16 cellular contexts compared by ENCODE assay signal in genomic region chr16:88431651-88432050, GRCh38. TPM values are rescaled to one million over a fixed set of nuclear protein-coding genes. Genes with fewer than 3 reads are reported as not detected.
DNase-seq lines count a peak whose midpoint lies in the region; ATAC-seq and TF ChIP-seq lines count a peak whose summit lies in the region.
"Had no signal": no experiment of that assay in that cellular context is flagged by ENCODE, and none has a peak within 500 bp of the region (broad histone marks: within the 10 kb centered on the region; RNA-seq: fewer than 3 reads in every experiment).

No MANE protein-coding gene starts in this region.

- H3K4me3 ChIP-seq in NT2/D1 (ENCODE audit: insufficient read length, low read depth) (no peak overlapping the region), coronary artery (peak overlapping the region; percentile 65)
- H3K4me3 ChIP-seq: hepatocyte had no signal

- peaks cover 4% of the 10 kb centered on the region for H3K27me3 Mint-ChIP-seq in activated T-cell treated with anti-CD3 and anti-CD28 coated beads, Interleukin-2, amount 50 U/mL, for 4 hours (ENCODE audit: low read depth)

- no peaks in the 10 kb centered on the region for H3K36me3 Mint-ChIP-seq in activated T-cell treated with anti-CD3 and anti-CD28 coated beads, Interleukin-2, amount 50 U/mL, for 4 hours (ENCODE audit: insufficient read depth)
- H3K36me3 Mint-ChIP-seq in stimulated activated effector memory CD8-positive, alpha-beta T cell treated with anti-CD3 and anti-CD28 coated beads, Interleukin-12 subunit alpha, Interleukin-12 subunit beta, amount 100 ng/mL, for 72 hours, result no peaks in the 10 kb centered on the region
- H3K36me3 Mint-ChIP-seq: mesothelial cell of epicardium had no signal

- no peaks in the 10 kb centered on the region for H3K9me3 ChIP-seq in NT2/D1 (ENCODE audit: insufficient read depth, low read length)

- H3K9me3 Mint-ChIP-seq in activated T-cell treated with anti-CD3 and anti-CD28 coated beads, Interleukin-2, amount 50 U/mL, for 4 hours, result no peaks in the 10 kb centered on the region
- no peaks in the 10 kb centered on the region for H3K9me3 Mint-ChIP-seq in stimulated activated effector memory CD8-positive, alpha-beta T cell treated with anti-CD3 and anti-CD28 coated beads, Interleukin-12 subunit alpha, Interleukin-12 subunit beta, amount 100 ng/mL, for 72 hours
- H3K9me3 Mint-ChIP-seq: endodermal cell, mesothelial cell of epicardium had no signal

- H3K4me1 ChIP-seq in NT2/D1 (ENCODE audit: insufficient read depth, insufficient read length), result peaks cover 14% of the 10 kb centered on the region

- no peak for DNase-seq in activated T-cell treated with anti-CD3 and anti-CD28 coated beads, Interleukin-2, amount 50 U/mL, for 4 hours
- DNase-seq in activated T-cell treated with anti-CD3 and anti-CD28 coated beads, Interleukin-2, amount 50 U/mL, for 1 hour, result no peak
- no peak for DNase-seq in NT2/D1 (ENCODE audit: low read depth, low spot score)
- no peak for DNase-seq in coronary artery (ENCODE audit: low spot score)
- no peak for DNase-seq in stimulated activated effector memory CD8-positive, alpha-beta T cell treated with anti-CD3 and anti-CD28 coated beads, Interleukin-12 subunit alpha, Interleukin-12 subunit beta, amount 100 ng/mL, for 72 hours (ENCODE audit: low spot score in 2 of 2)
- no peak for DNase-seq in NCI-H2107 (lab: John Stamatoyannopoulos, UW)
- no peak for DNase-seq in dermis blood vessel endothelial cell
- DNase-seq: activated CD8-positive, alpha-beta memory T cell treated with anti-CD3 and anti-CD28 coated beads, Interleukin-2, amount 50 U/mL, for 4 hours; endodermal cell; NCI-H187 treated with DMSO at 0.1 percent for 48 hours; NCI-H446; Right ventricle myocardium superior; stimulated activated CD4-positive, alpha-beta T cell treated with anti-CD3 and anti-CD28 coated beads, Interleukin-15, amount 100 ng/mL, for 24 hours had no signal

- TF ChIP-seq CTCF in coronary artery (IDR thresholded peaks at IDR 0.05), result no peak

- H3K9ac ChIP-seq in NT2/D1 (ENCODE audit: insufficient read length, low read depth), result peak overlapping the region; percentile 25

- H3K36me3 ChIP-seq in NT2/D1 (ENCODE audit: insufficient read depth, insufficient read length, low read length), result peaks cover 9% of the 10 kb centered on the region

- H3K27ac ChIP-seq in coronary artery, result no peak overlapping the region
- H3K27ac ChIP-seq: hepatocyte had no signal

- peak overlapping the region; percentile 62 for H3K4me3 Mint-ChIP-seq in activated T-cell treated with anti-CD3 and anti-CD28 coated beads, Interleukin-2, amount 50 U/mL, for 4 hours
- H3K4me3 Mint-ChIP-seq in stimulated activated effector memory CD8-positive, alpha-beta T cell treated with anti-CD3 and anti-CD28 coated beads, Interleukin-12 subunit alpha, Interleukin-12 subunit beta, amount 100 ng/mL, for 72 hours, result peak overlapping the region; percentile 64
- H3K4me3 Mint-ChIP-seq: endodermal cell, mesothelial cell of epicardium had no signal

- ATAC-seq in activated T-cell treated with anti-CD3 and anti-CD28 coated beads, Interleukin-2, amount 50 U/mL, for 4 hours, result no peak
- no peak for ATAC-seq in stimulated activated effector memory CD8-positive, alpha-beta T cell treated with anti-CD3 and anti-CD28 coated beads, Interleukin-12 subunit alpha, Interleukin-12 subunit beta, amount 100 ng/mL, for 72 hours
- no peak for ATAC-seq in HG03521 (IDR thresholded peaks at IDR 0.05; ENCODE audit: unreplicated experiment)

- peaks cover 32% of the 10 kb centered on the region for H3K27me3 ChIP-seq in NT2/D1 (ENCODE audit: insufficient read depth, insufficient read length)
- H3K27me3 ChIP-seq: hepatocyte had no signal

- peak overlapping the region; percentile 83 for H3K27ac Mint-ChIP-seq in stimulated activated effector memory CD8-positive, alpha-beta T cell treated with anti-CD3 and anti-CD28 coated beads, Interleukin-12 subunit alpha, Interleukin-12 subunit beta, amount 100 ng/mL, for 72 hours
- H3K27ac Mint-ChIP-seq: endodermal cell, mesothelial cell of epicardium had no signal

- H3K4me1 Mint-ChIP-seq in activated T-cell treated with anti-CD3 and anti-CD28 coated beads, Interleukin-2, amount 50 U/mL, for 4 hours (ENCODE audit: low read depth), result peaks cover 11% of the 10 kb centered on the region
- H3K4me1 Mint-ChIP-seq in stimulated activated effector memory CD8-positive, alpha-beta T cell treated with anti-CD3 and anti-CD28 coated beads, Interleukin-12 subunit alpha, Interleukin-12 subunit beta, amount 100 ng/mL, for 72 hours, result peaks cover 19% of the 10 kb centered on the region
- H3K4me1 Mint-ChIP-seq: endodermal cell, mesothelial cell of epicardium had no signal

RNA-seq across cellular contexts. Expression of gene ZFPM1, which starts 21.4 kb away (rescaled TPM):
- 10 to 100 TPM; 14.2 to 17.3 (median 15.9) TPM for total RNA-seq in activated T-cell treated with anti-CD3 and anti-CD28 coated beads, Interleukin-2, amount 50 U/mL, for 4 hours
- 1.4 and 1.6 TPM in 2 replicates for total RNA-seq in dermis blood vessel endothelial cell

RNA-seq across cellular contexts. Expression of gene ZNF469, which starts 48.9 kb away (rescaled TPM):
- 1 to 10 TPM; 1.3 to 1.6 (median 1.3) TPM for total RNA-seq in activated T-cell treated with anti-CD3 and anti-CD28 coated beads, Interleukin-2, amount 50 U/mL, for 4 hours
- 0.79 and 1.0 TPM in 2 replicates for total RNA-seq in dermis blood vessel endothelial cell
